1 cellular context compared by ENCODE assay signal in the genomic region with DNA sequence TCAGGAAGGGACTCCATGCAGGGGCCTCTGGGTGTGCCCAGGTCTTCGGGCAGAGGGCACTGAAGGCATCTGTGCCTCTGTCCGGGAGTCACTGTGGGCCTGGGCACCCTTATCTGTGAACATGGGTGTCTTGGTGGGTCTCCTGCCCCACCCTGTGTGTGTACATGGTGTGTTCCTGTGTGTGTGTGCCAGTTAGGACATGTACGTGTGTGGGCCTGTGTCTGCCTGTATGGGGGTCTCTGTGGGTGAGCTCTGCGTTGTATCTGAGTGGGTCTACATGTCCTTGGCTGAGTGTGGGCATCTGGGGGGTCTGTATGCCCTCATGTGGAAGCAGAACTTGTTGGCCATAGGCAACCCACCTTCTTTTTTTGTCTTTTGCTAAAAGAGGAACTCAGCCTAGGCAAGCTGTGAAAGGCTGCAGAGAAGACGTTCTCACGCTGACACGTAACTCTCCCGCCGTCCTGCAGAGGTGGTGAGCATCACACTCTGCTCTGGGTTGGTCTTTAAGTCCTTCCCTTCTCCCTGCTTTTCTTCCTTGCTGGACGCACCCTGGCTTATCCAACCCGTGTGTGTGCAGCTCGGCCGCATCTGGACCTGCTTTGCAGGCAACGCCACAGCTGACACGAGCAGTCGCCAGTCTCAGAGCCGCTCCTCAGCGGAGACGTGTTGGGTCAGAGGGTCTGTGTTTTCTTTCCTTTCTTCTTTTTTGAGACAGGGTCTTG.
TF ChIP-seq lines count a peak whose summit lies in the region.

No MANE protein-coding gene starts in this region.

TF ChIP-seq in IMR-90, 13 proteins besides CTCF, POLR2A, EP300 and RAD21:
- TF ChIP-seq, protein P1, sequence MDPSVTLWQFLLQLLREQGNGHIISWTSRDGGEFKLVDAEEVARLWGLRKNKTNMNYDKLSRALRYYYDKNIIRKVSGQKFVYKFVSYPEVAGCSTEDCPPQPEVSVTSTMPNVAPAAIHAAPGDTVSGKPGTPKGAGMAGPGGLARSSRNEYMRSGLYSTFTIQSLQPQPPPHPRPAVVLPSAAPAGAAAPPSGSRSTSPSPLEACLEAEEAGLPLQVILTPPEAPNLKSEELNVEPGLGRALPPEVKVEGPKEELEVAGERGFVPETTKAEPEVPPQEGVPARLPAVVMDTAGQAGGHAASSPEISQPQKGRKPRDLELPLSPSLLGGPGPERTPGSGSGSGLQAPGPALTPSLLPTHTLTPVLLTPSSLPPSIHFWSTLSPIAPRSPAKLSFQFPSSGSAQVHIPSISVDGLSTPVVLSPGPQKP (IDR thresholded peaks at IDR 0.05; ENCODE audit: borderline replicate concordance, low read depth, low read length): no peak
- no peak for TF ChIP-seq NFE2L2 (IDR thresholded peaks at IDR 0.05; ENCODE audit: low read depth, low read length)
- TF ChIP-seq SMC3 (IDR thresholded peaks at IDR 0.05; ENCODE audit: low read depth, low read length): no peak
- TF ChIP-seq, protein P2, sequence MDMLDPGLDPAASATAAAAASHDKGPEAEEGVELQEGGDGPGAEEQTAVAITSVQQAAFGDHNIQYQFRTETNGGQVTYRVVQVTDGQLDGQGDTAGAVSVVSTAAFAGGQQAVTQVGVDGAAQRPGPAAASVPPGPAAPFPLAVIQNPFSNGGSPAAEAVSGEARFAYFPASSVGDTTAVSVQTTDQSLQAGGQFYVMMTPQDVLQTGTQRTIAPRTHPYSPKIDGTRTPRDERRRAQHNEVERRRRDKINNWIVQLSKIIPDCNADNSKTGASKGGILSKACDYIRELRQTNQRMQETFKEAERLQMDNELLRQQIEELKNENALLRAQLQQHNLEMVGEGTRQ (IDR thresholded peaks at IDR 0.05; ENCODE audit: low read depth, low read length): no peak
- no peak for TF ChIP-seq RFX5 (IDR thresholded peaks at IDR 0.05; ENCODE audit: low read depth, low read length)
- TF ChIP-seq MAFK (IDR thresholded peaks at IDR 0.05; ENCODE audit: low read depth, low read length): no peak
- no peak for TF ChIP-seq RCOR1 (IDR thresholded peaks at IDR 0.05; ENCODE audit: insufficient replicate concordance, low read length)
- no peak for TF ChIP-seq FOS (IDR thresholded peaks at IDR 0.05; ENCODE audit: low read depth, low read length)
- no peak for TF ChIP-seq BHLHE40 (IDR thresholded peaks at IDR 0.05; ENCODE audit: low read depth, low read length)
